8 cellular contexts compared by ENCODE assay signal in genomic region chr7:96321670-96322372, GRCh38. TPM values are rescaled to one million over a fixed set of nuclear protein-coding genes. Genes with fewer than 3 reads are reported as not detected.
DNase-seq lines count a peak whose midpoint lies in the region; ATAC-seq and TF ChIP-seq lines count a peak whose summit lies in the region.

TSS of gene SLC25A13 (minus strand) at chr7:96322098. CDS start at chr7:96321956, 142 bp downstream.

- peaks cover 12% of the 10 kb centered on the region for H3K4me1 Mint-ChIP-seq in neural progenitor cell

- no peaks in the 10 kb centered on the region for H3K27me3 Mint-ChIP-seq in neural progenitor cell (ENCODE audit: insufficient read depth, low read depth)

- peak within 1 kb of the TSS; percentile 57 for H3K4me3 ChIP-seq in KMS-11 (IDR thresholded peaks at IDR 0.05; ENCODE audit: insufficient read depth, low read depth, low read length)
- peak within 1 kb of the TSS; percentile 76 to 87 for H3K4me3 ChIP-seq in foreskin fibroblast (ENCODE audit: low read depth in 1 of 2, low read length in 2 of 2)
- peak within 1 kb of the TSS; percentile 68 for H3K4me3 ChIP-seq in neural progenitor cell

- H3K36me3 Mint-ChIP-seq in neural progenitor cell = peaks cover 3% of the 10 kb centered on the region

- no peaks in the 10 kb centered on the region for H4K20me1 ChIP-seq in KMS-11 (ENCODE audit: insufficient read depth)
- H4K20me1 ChIP-seq in neural progenitor cell (ENCODE audit: low read depth) = peaks cover 8% of the 10 kb centered on the region

- peak within 1 kb of the TSS; percentile 94 for H3K4me3 Mint-ChIP-seq in neural progenitor cell

- H3K36me3 ChIP-seq in KMS-11 (ENCODE audit: insufficient read depth) (no peaks in the 10 kb centered on the region), neural progenitor cell (no peaks in the 10 kb centered on the region)

- peak within 1 kb of the TSS; percentile 96 for H3K27ac Mint-ChIP-seq in neural progenitor cell

- peaks cover 24% of the 10 kb centered on the region; the same call in 1 of the 2 replicates for H3K79me2 ChIP-seq in KMS-11 (ENCODE audit: insufficient read depth, low read depth)
- H3K79me2 ChIP-seq in neural progenitor cell (ENCODE audit: low read depth) = peaks cover 43% of the 10 kb centered on the region

- peaks cover 5% of the 10 kb centered on the region for H3F3A ChIP-seq in neural progenitor cell (ENCODE audit: low read depth)

- peak within 1 kb of the TSS; percentile 86 for H3K27ac ChIP-seq in KMS-11
- peak within 1 kb of the TSS; percentile 48 for H3K27ac ChIP-seq in neural progenitor cell

- no peaks in the 10 kb centered on the region for H3K9me3 Mint-ChIP-seq in neural progenitor cell

- no peaks in the 10 kb centered on the region for H3K9me3 ChIP-seq in neural progenitor cell (ENCODE audit: low read depth)

- ATAC-seq in GM21737 (IDR thresholded peaks at IDR 0.05; ENCODE audit: unreplicated experiment) = peak; percentile 79

- H3K4me2 ChIP-seq in KMS-11 (peak within 1 kb of the TSS; percentile 77), neural progenitor cell (peak within 1 kb of the TSS; percentile 79)

- peak; percentile 90 for DNase-seq in Daoy (ENCODE audit: low read depth)
- peak; percentile 48 to 78 for DNase-seq in SHP77 (lab: John Stamatoyannopoulos, UW)
- peak; percentile 56 for DNase-seq in activated gamma-delta T cell (lab: John Stamatoyannopoulos, UW)
- peak; percentile 86 to 96 for DNase-seq in foreskin fibroblast
- peak; percentile 94 for DNase-seq in neural progenitor cell (ENCODE audit: low spot score)

- no peaks in the 10 kb centered on the region for H3K27me3 ChIP-seq in KMS-11 (ENCODE audit: insufficient read depth, low read depth)
- no peaks in the 10 kb centered on the region for H3K27me3 ChIP-seq in neural progenitor cell

- TF ChIP-seq CTCF in KMS-11 (conservative IDR thresholded peaks at IDR 0.05; ENCODE audit: low read depth, low read length) (no peak), foreskin fibroblast (IDR thresholded peaks at IDR 0.05; ENCODE audit: low read depth, low read length) (no peak), neural progenitor cell (IDR thresholded peaks at IDR 0.05) (no peak), subcutaneous adipose tissue (IDR thresholded peaks at IDR 0.05; ENCODE audit: low read depth) (no peak)

- H3K9ac ChIP-seq in KMS-11 (peak within 1 kb of the TSS; percentile 94), neural progenitor cell (peak within 1 kb of the TSS; percentile 4)

- H3K4me1 ChIP-seq in KMS-11 (ENCODE audit: low read depth, poor library complexity, severe bottlenecking) = peaks cover 20% of the 10 kb centered on the region
- H3K4me1 ChIP-seq in neural progenitor cell = no peaks in the 10 kb centered on the region

- peak within 1 kb of the TSS; percentile 95 for H2AFZ ChIP-seq in KMS-11 (ENCODE audit: low read depth)
- peak within 1 kb of the TSS; percentile 57 for H2AFZ ChIP-seq in neural progenitor cell (replicated peaks)

RNA-seq across cellular contexts. Expression of gene SLC25A13, which starts in this region (rescaled TPM):
- total RNA-seq in Daoy (2014; rRNA removed; shearing (Covaris generic)) = 36.2 and 49.9 TPM in 2 replicates
- total RNA-seq in neural progenitor cell (ENCODE audit: low replicate concordance) = 83.3 and 87.8 TPM in 2 replicates
- 10 to 100 TPM; 23.5 to 36.6 (median 27.5) TPM for total RNA-seq in subcutaneous adipose tissue

Comparison
In these comparisons a context has a peak if more than half of its experiments do, and no peak if none do; other contexts are left out.
1. Peak in every context shown above with its lines: DNase-seq, ATAC-seq, H3K4me3 ChIP-seq and H3K27ac ChIP-seq.